In the genomic region with DNA sequence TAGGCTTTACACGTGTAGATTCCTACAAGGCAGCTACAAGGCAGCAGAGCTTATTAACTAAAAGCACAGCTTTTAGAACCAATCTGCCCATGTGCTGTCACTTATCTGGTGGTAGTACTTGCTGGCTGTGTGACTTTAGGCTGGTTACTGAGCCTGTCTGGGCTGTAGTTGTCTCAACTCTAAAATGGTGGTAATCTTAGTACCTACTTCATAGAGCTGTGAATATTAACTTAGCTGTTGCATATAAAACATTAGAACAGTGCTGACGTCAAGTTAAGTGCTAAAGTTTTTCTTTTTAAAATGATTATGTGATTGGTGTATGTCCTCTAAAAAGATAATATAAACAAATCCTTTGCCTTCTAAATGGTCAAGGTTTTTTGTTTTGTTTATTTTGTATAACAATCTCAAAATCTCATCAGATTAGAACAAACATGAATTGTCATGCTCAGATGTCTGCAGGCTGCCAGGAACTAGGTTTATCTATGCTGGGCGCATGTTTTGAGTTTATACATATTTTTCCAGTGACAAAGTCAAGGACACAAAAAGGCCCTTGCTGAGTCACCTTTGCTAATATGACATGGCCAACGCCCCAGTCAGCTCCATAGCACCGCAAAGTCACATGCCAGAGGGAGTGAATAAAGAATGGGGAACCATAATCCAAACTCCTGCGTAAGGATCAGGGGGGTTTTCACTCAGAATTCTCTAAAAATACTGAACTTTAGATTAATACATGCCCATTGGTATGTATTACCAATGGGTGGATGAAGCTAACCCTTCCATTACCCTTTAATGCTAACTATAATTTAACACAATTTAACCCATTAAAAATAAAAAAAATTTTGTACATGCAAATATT, we compare ENCODE assay signal across 1 cellular context.
A peak's percentile ranks its signal among the peaks of the same experiment; 100 is the strongest.
TF ChIP-seq lines count a peak whose summit lies in the region.

No MANE protein-coding gene starts in this region.

TF ChIP-seq in K562, 482 proteins besides CTCF, POLR2A, EP300 and RAD21 (continued from another document and continues in another):
- TF ChIP-seq, protein P1, sequence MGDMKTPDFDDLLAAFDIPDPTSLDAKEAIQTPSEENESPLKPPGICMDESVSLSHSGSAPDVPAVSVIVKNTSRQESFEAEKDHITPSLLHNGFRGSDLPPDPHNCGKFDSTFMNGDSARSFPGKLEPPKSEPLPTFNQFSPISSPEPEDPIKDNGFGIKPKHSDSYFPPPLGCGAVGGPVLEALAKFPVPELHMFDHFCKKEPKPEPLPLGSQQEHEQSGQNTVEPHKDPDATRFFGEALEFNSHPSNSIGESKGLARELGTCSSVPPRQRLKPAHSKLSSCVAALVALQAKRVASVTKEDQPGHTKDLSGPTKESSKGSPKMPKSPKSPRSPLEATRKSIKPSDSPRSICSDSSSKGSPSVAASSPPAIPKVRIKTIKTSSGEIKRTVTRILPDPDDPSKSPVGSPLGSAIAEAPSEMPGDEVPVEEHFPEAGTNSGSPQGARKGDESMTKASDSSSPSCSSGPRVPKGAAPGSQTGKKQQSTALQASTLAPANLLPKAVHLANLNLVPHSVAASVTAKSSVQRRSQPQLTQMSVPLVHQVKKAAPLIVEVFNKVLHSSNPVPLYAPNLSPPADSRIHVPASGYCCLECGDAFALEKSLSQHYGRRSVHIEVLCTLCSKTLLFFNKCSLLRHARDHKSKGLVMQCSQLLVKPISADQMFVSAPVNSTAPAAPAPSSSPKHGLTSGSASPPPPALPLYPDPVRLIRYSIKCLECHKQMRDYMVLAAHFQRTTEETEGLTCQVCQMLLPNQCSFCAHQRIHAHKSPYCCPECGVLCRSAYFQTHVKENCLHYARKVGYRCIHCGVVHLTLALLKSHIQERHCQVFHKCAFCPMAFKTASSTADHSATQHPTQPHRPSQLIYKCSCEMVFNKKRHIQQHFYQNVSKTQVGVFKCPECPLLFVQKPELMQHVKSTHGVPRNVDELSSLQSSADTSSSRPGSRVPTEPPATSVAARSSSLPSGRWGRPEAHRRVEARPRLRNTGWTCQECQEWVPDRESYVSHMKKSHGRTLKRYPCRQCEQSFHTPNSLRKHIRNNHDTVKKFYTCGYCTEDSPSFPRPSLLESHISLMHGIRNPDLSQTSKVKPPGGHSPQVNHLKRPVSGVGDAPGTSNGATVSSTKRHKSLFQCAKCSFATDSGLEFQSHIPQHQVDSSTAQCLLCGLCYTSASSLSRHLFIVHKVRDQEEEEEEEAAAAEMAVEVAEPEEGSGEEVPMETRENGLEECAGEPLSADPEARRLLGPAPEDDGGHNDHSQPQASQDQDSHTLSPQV (IDR thresholded peaks at IDR 0.05): peak; percentile 87
- TF ChIP-seq KLF16 (IDR thresholded peaks at IDR 0.05) (no peak; the same call in 1 of the 2 replicates), HDAC3 (IDR thresholded peaks at IDR 0.05; ENCODE audit: borderline replicate concordance, partially characterized antibody) (peak; percentile 66), EP400 (IDR thresholded peaks at IDR 0.05) (peak; percentile 73), SMARCC2 (IDR thresholded peaks at IDR 0.05; ENCODE audit: low read depth) (peak; percentile 90), NFE2 (IDR thresholded peaks at IDR 0.05; ENCODE audit: low read depth) (peak; percentile 96), NCOA1 (IDR thresholded peaks at IDR 0.05; ENCODE audit: low read depth) (peak; percentile 35; the same call in 1 of the 2 replicates), TEAD2 (tag; IDR thresholded peaks at IDR 0.05) (peak; percentile 8; the same call in 1 of the 2 replicates), NFE2L1 (tag; IDR thresholded peaks at IDR 0.05; ENCODE audit: borderline replicate concordance, low read depth) (peak; percentile 26; the same call in 1 of the 2 replicates), HNRNPUL1 (IDR thresholded peaks at IDR 0.05; ENCODE audit: low read length) (no peak), MEF2D (tag; conservative IDR thresholded peaks at IDR 0.05; ENCODE audit: low read depth) (0 out of 2 replicates have a peak, but pooled peaks have one; percentile 39), YY1 (IDR thresholded peaks at IDR 0.05; ENCODE audit: borderline replicate concordance in 1 of 3, control insufficient read depth in 1 of 3, extremely low read depth in 1 of 3, insufficient read depth in 3 of 3, insufficient read length in 1 of 3, insufficient replicate concordance in 2 of 3, low read depth in 1 of 3, low read length in 2 of 3) (peak in 1 of 3 experiments; percentile 66), ZNF695 (CRISPR knock-in tag; IDR thresholded peaks at IDR 0.05) (no peak), HDAC1 (IDR thresholded peaks at IDR 0.05) (peak; percentile 25 to 34; a peak in 1 of 4 replicates), TAF1 (IDR thresholded peaks at IDR 0.05; ENCODE audit: control insufficient read depth, extremely low read depth, insufficient read depth, low read length, severe bottlenecking) (peak; percentile 19), CC2D1A (IDR thresholded peaks at IDR 0.05) (peak; percentile 22; the same call in 1 of the 2 replicates), KAT7 (CRISPR knock-in tag; IDR thresholded peaks at IDR 0.05; ENCODE audit: borderline replicate concordance) (no peak), STAT5A (IDR thresholded peaks at IDR 0.05; ENCODE audit: borderline replicate concordance, low read length) (peak; percentile 51; the same call in 1 of the 2 replicates), CBFA2T3 (IDR thresholded peaks at IDR 0.05) (peak; percentile 87), RBM25 (IDR thresholded peaks at IDR 0.05; ENCODE audit: low read depth, low read length, severe bottlenecking) (peak; percentile 97), SMAD4 (CRISPR knock-in tag; conservative IDR thresholded peaks at IDR 0.05) (peak; percentile 76), CREM (IDR thresholded peaks at IDR 0.05; ENCODE audit: low read depth) (peak; percentile 53), NR2C2 (CRISPR knock-in tag; IDR thresholded peaks at IDR 0.05) (no peak), NR2C2 (tag; IDR thresholded peaks at IDR 0.05) (peak; percentile 36), SMAD3 (CRISPR knock-in tag; conservative IDR thresholded peaks at IDR 0.05) (0 out of 2 replicates have a peak, but pooled peaks have one; percentile 14), TBP (optimal IDR thresholded peaks at IDR 0.05; ENCODE audit: low read depth, low read length) (peak; percentile 38), CHD4 (IDR thresholded peaks at IDR 0.05; ENCODE audit: insufficient read depth, insufficient replicate concordance, low read depth, low read length, poor library complexity, severe bottlenecking) (no peak), GABPA (tag; conservative IDR thresholded peaks at IDR 0.05; ENCODE audit: low read depth) (no peak), CTBP1 (IDR thresholded peaks at IDR 0.05; ENCODE audit: borderline replicate concordance) (peak; percentile 62; the same call in 1 of the 2 replicates)
- TF ChIP-seq, protein P2, sequence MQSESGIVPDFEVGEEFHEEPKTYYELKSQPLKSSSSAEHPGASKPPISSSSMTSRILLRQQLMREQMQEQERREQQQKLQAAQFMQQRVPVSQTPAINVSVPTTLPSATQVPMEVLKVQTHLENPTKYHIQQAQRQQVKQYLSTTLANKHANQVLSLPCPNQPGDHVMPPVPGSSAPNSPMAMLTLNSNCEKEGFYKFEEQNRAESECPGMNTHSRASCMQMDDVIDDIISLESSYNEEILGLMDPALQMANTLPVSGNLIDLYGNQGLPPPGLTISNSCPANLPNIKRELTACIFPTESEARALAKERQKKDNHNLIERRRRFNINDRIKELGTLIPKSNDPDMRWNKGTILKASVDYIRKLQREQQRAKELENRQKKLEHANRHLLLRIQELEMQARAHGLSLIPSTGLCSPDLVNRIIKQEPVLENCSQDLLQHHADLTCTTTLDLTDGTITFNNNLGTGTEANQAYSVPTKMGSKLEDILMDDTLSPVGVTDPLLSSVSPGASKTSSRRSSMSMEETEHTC (IDR thresholded peaks at IDR 0.05): peak; percentile 66; the same call in 1 of the 2 replicates
- TF ChIP-seq, protein P3, sequence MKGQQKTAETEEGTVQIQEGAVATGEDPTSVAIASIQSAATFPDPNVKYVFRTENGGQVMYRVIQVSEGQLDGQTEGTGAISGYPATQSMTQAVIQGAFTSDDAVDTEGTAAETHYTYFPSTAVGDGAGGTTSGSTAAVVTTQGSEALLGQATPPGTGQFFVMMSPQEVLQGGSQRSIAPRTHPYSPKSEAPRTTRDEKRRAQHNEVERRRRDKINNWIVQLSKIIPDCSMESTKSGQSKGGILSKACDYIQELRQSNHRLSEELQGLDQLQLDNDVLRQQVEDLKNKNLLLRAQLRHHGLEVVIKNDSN (CRISPR knock-in tag; IDR thresholded peaks at IDR 0.05): peak; percentile 64
- TF ChIP-seq, protein P4, sequence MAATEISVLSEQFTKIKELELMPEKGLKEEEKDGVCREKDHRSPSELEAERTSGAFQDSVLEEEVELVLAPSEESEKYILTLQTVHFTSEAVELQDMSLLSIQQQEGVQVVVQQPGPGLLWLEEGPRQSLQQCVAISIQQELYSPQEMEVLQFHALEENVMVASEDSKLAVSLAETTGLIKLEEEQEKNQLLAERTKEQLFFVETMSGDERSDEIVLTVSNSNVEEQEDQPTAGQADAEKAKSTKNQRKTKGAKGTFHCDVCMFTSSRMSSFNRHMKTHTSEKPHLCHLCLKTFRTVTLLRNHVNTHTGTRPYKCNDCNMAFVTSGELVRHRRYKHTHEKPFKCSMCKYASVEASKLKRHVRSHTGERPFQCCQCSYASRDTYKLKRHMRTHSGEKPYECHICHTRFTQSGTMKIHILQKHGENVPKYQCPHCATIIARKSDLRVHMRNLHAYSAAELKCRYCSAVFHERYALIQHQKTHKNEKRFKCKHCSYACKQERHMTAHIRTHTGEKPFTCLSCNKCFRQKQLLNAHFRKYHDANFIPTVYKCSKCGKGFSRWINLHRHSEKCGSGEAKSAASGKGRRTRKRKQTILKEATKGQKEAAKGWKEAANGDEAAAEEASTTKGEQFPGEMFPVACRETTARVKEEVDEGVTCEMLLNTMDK (IDR thresholded peaks at IDR 0.05; ENCODE audit: borderline replicate concordance, insufficient read depth, low read depth, low read length, poor library complexity, severe bottlenecking): no peak
- TF ChIP-seq, protein P5, sequence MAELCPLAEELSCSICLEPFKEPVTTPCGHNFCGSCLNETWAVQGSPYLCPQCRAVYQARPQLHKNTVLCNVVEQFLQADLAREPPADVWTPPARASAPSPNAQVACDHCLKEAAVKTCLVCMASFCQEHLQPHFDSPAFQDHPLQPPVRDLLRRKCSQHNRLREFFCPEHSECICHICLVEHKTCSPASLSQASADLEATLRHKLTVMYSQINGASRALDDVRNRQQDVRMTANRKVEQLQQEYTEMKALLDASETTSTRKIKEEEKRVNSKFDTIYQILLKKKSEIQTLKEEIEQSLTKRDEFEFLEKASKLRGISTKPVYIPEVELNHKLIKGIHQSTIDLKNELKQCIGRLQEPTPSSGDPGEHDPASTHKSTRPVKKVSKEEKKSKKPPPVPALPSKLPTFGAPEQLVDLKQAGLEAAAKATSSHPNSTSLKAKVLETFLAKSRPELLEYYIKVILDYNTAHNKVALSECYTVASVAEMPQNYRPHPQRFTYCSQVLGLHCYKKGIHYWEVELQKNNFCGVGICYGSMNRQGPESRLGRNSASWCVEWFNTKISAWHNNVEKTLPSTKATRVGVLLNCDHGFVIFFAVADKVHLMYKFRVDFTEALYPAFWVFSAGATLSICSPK (IDR thresholded peaks at IDR 0.05; ENCODE audit: borderline replicate concordance): no peak
- TF ChIP-seq, protein P6, sequence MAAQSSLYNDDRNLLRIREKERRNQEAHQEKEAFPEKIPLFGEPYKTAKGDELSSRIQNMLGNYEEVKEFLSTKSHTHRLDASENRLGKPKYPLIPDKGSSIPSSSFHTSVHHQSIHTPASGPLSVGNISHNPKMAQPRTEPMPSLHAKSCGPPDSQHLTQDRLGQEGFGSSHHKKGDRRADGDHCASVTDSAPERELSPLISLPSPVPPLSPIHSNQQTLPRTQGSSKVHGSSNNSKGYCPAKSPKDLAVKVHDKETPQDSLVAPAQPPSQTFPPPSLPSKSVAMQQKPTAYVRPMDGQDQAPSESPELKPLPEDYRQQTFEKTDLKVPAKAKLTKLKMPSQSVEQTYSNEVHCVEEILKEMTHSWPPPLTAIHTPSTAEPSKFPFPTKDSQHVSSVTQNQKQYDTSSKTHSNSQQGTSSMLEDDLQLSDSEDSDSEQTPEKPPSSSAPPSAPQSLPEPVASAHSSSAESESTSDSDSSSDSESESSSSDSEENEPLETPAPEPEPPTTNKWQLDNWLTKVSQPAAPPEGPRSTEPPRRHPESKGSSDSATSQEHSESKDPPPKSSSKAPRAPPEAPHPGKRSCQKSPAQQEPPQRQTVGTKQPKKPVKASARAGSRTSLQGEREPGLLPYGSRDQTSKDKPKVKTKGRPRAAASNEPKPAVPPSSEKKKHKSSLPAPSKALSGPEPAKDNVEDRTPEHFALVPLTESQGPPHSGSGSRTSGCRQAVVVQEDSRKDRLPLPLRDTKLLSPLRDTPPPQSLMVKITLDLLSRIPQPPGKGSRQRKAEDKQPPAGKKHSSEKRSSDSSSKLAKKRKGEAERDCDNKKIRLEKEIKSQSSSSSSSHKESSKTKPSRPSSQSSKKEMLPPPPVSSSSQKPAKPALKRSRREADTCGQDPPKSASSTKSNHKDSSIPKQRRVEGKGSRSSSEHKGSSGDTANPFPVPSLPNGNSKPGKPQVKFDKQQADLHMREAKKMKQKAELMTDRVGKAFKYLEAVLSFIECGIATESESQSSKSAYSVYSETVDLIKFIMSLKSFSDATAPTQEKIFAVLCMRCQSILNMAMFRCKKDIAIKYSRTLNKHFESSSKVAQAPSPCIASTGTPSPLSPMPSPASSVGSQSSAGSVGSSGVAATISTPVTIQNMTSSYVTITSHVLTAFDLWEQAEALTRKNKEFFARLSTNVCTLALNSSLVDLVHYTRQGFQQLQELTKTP (IDR thresholded peaks at IDR 0.05; ENCODE audit: low read depth in 1 of 2, partially characterized antibody in 2 of 2): peak; percentile 25 to 51
- TF ChIP-seq, protein P7, sequence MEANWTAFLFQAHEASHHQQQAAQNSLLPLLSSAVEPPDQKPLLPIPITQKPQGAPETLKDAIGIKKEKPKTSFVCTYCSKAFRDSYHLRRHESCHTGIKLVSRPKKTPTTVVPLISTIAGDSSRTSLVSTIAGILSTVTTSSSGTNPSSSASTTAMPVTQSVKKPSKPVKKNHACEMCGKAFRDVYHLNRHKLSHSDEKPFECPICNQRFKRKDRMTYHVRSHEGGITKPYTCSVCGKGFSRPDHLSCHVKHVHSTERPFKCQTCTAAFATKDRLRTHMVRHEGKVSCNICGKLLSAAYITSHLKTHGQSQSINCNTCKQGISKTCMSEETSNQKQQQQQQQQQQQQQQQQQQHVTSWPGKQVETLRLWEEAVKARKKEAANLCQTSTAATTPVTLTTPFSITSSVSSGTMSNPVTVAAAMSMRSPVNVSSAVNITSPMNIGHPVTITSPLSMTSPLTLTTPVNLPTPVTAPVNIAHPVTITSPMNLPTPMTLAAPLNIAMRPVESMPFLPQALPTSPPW (CRISPR knock-in tag; IDR thresholded peaks at IDR 0.05): no peak; the same call in 1 of the 2 replicates
- TF ChIP-seq, protein P8, sequence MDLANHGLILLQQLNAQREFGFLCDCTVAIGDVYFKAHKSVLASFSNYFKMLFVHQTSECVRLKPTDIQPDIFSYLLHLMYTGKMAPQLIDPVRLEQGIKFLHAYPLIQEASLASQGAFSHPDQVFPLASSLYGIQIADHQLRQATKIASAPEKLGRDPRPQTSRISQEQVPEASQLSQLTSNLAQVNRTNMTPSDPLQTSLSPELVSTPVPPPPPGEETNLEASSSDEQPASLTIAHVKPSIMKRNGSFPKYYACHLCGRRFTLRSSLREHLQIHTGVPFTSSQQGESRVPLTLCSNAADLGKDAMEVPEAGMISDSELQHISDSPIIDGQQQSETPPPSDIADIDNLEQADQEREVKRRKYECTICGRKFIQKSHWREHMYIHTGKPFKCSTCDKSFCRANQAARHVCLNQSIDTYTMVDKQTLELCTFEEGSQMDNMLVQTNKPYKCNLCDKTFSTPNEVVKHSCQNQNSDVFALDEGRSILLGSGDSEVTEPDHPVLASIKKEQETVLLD (IDR thresholded peaks at IDR 0.05): 0 out of 2 replicates have a peak, but pooled peaks have one; percentile 41
- TF ChIP-seq, protein P9, sequence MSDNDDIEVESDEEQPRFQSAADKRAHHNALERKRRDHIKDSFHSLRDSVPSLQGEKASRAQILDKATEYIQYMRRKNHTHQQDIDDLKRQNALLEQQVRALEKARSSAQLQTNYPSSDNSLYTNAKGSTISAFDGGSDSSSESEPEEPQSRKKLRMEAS (CRISPR knock-in tag; IDR thresholded peaks at IDR 0.05): no peak
